ENCODE assay signal across 7 cellular contexts in the genomic region with DNA sequence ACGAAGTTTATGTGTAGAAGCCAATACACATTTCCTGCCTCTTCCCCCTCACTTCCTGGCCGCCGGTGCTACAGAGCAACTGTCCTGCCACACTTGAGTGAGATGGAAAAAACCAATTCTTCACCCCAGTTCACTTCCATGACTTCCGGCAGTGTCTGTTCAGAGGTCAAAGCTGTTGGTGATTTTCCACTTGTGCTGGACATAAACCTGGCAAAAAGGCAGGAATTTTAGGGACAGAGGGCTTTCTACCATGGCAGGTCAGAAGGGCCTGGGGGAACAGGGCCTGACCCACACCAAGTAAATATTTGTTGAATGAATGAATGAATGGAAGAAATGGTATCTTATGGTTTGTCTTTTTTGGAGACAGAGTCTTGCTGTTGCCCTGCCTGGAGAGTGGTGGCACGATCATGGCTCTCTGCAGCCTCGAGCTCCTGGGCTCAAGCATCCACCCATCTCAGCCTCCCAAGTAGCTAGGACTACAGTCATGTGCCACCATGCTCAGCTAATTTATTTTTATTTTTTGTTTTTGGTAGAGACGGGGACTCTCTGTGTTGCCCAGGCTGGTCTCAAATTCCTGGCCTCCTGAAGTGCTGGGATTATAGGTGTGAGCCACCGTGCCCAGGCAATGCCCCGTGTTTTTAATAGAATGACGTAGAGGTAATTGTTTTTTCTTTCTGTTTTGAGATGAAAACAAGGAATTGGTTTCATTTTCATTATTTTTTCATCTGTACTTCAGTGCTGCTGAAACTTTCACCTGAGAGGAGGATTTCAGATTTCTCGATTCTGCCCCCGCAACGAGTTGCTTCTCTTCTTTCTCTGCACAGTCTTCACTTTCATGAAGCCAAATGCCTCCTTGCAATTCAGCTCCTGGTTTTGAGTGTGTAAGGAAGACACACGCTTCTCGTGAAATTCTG. TPM values are rescaled to one million over a fixed set of nuclear protein-coding genes. Genes with fewer than 3 reads are reported as not detected.
DNase-seq lines count a peak whose midpoint lies in the region; ATAC-seq, FAIRE-seq and TF ChIP-seq lines count a peak whose summit lies in the region.

No MANE protein-coding gene starts in this region.

- DNase-seq in activated CD8-positive, alpha-beta T cell treated with anti-CD3 and anti-CD28 coated beads for 36 hours: peak; percentile 79
- DNase-seq in HepG2 (ENCODE audit: low spot score): peak; percentile 95
- DNase-seq in stomach: no peak
- DNase-seq in cerebellar cortex (ENCODE audit: low spot score): no peak
- DNase-seq in glomerular visceral epithelial cell (ENCODE audit: extremely low spot score): no peak

- peak overlapping the region; percentile 70 for H3K9ac ChIP-seq in HepG2 (ENCODE audit: insufficient read depth, low read depth, low read length)

- TF ChIP-seq CTCF in activated CD8-positive, alpha-beta T cell treated with anti-CD3 and anti-CD28 coated beads for 36 hours (IDR thresholded peaks at IDR 0.05): no peak
- TF ChIP-seq CTCF in HepG2 (CRISPR knock-in tag; IDR thresholded peaks at IDR 0.05): 0 out of 2 replicates have a peak, but pooled peaks have one; percentile 7
- TF ChIP-seq CTCF in stomach (IDR thresholded peaks at IDR 0.05): no peak

- in situ Hi-C loops in HepG2 (cut with HindIII; ENCODE audit: extremely low pct_ligation_motif_present, low pct_unique_long_range_greater_than_20kb): loop anchor here (5.0 to 25.0 kb wide), 3 partner anchors 44 to 401 kb away; a partner anchor contains a TSS

- no peaks in the 10 kb centered on the region for H3K27me3 ChIP-seq in HepG2 (ENCODE audit: control insufficient read depth in 1 of 2, insufficient read depth in 2 of 2, low read length in 2 of 2)
- no peaks in the 10 kb centered on the region for H3K27me3 ChIP-seq in stomach

- FAIRE-seq in HepG2 (lab: Jason Lieb, UNC): peak; percentile 87

- 55% methylated on average over 15 of the region's 15 CpGs for WGBS in HepG2 (ENCODE audit: low lambda C conversion rate)
- 78 to 85% (median 79%) methylated on average over 15 of the region's 15 CpGs for WGBS in stomach, 5 donors

- peaks cover 61% of the 10 kb centered on the region for H3K4me1 Mint-ChIP-seq in activated CD8-positive, alpha-beta T cell treated with anti-CD3 and anti-CD28 coated beads for 36 hours (ENCODE audit: low read depth)

- H3K9me3 ChIP-seq in HepG2 (ENCODE audit: low read length): no peaks in the 10 kb centered on the region
- no peaks in the 10 kb centered on the region for H3K9me3 ChIP-seq in stomach

- H3K4me3 Mint-ChIP-seq in activated CD8-positive, alpha-beta T cell treated with anti-CD3 and anti-CD28 coated beads for 36 hours: peak overlapping the region; percentile 74

- H3K79me2 ChIP-seq in HepG2 (ENCODE audit: insufficient read depth, low read length): peaks cover 12% of the 10 kb centered on the region

- BruUV-seq in HepG2 (replicated peaks; lab: Mats Ljungman, UMichigan): TSS peak; percentile 89

- no peak overlapping the region for H2AFZ ChIP-seq in HepG2 (ENCODE audit: low read length)

- peaks cover 81% of the 10 kb centered on the region for H3K4me1 ChIP-seq in HepG2 (ENCODE audit: insufficient read depth, low read length)
- H3K4me1 ChIP-seq in stomach: peaks cover 0 to 59% (median 28%) of the 10 kb centered on the region in 4 donors

- H3K27ac ChIP-seq in HepG2 (ENCODE audit: extremely low read length, insufficient read depth, low read length) (peak overlapping the region; percentile 92), stomach (peak overlapping the region; percentile 32 to 72 (median 63))

- ATAC-seq in HG03159 (IDR thresholded peaks at IDR 0.05; ENCODE audit: unreplicated experiment) (peak; percentile 58), HepG2 (peak; percentile 71), GM21447 (IDR thresholded peaks at IDR 0.05; ENCODE audit: unreplicated experiment) (no peak)
- peak; percentile 49 for ATAC-seq in activated CD8-positive, alpha-beta T cell treated with anti-CD3 and anti-CD28 coated beads for 36 hours

- H3K9me3 Mint-ChIP-seq in activated CD8-positive, alpha-beta T cell treated with anti-CD3 and anti-CD28 coated beads for 36 hours: peaks cover 3% of the 10 kb centered on the region

- peak overlapping the region; percentile 100 for H3K27ac Mint-ChIP-seq in activated CD8-positive, alpha-beta T cell treated with anti-CD3 and anti-CD28 coated beads for 36 hours

- CTCF ChIA-PET in activated CD8-positive, alpha-beta T cell treated with anti-CD3 and anti-CD28 coated beads for 36 hours (lab: Charles Lee): interaction anchor here (0.8 to 7.9 kb wide), 16 partner anchors 14 to 187 kb away, joined by 3 to 133 read pairs (median 20); a partner anchor contains a TSS
- CTCF ChIA-PET in HepG2 (lab: Yijun Ruan, JAX; ENCODE audit: low intra/inter-chr PET ratio, low total read pairs): no interaction called here

- intact Hi-C loops in activated CD8-positive, alpha-beta T cell treated with anti-CD3 and anti-CD28 coated beads for 36 hours (cut with micrococcal nuclease): loop anchor here (5.0 kb wide), 5 partner anchors 49 to 186 kb away; a partner anchor contains a TSS
- intact Hi-C loops in HepG2 (cut with micrococcal nuclease; ENCODE audit: unreplicated experiment) (loop anchor here (1.0 to 5.0 kb wide), 3 partner anchors 9 to 56 kb away; no protein-coding TSS in a partner anchor), stomach (cut with DNase I; ENCODE audit: low total_unique reads) (loop anchor here (10.0 kb wide), 1 partner anchor 126 kb away; no protein-coding TSS in a partner anchor)

- no peaks in the 10 kb centered on the region for H3K36me3 ChIP-seq in HepG2 (replicated peaks in 1 of 2; ENCODE audit: control insufficient read depth in 1 of 2, insufficient read depth in 2 of 2, low read length in 2 of 2)
- no peaks in the 10 kb centered on the region for H3K36me3 ChIP-seq in stomach

- POLR2A ChIA-PET in activated CD8-positive, alpha-beta T cell treated with anti-CD3 and anti-CD28 coated beads for 36 hours (lab: Charles Lee): interaction anchor here (0.6 to 6.0 kb wide), 22 partner anchors 9 to 190 kb away, joined by 3 to 41 read pairs (median 4); a partner anchor contains a TSS
- POLR2A ChIA-PET in HepG2 (lab: Yijun Ruan, JAX): interaction anchor here (0.9 to 3.2 kb wide), 8 partner anchors 8 to 186 kb away, joined by 3 to 19 read pairs (median 6); a partner anchor contains a TSS

- peaks cover 3% of the 10 kb centered on the region for H3K36me3 Mint-ChIP-seq in activated CD8-positive, alpha-beta T cell treated with anti-CD3 and anti-CD28 coated beads for 36 hours (ENCODE audit: low read depth)

- TF ChIP-seq EP300 in HepG2 (IDR thresholded peaks at IDR 0.05; ENCODE audit: low read depth in 2 of 2, low read length in 2 of 2): peak; percentile 24 to 98; a peak in 3 of 4 replicates
- TF ChIP-seq EP300 in HepG2 (CRISPR knock-in tag; IDR thresholded peaks at IDR 0.05; ENCODE audit: borderline replicate concordance): peak; percentile 74; the same call in 1 of the 2 replicates
- no peak for TF ChIP-seq EP300 in stomach (IDR thresholded peaks at IDR 0.05)

- no peaks in the 10 kb centered on the region for H4K20me1 ChIP-seq in HepG2 (ENCODE audit: insufficient read depth, low read length)

- TF ChIP-seq RAD21 in HepG2 (CRISPR knock-in tag; IDR thresholded peaks at IDR 0.05): peak; percentile 8; the same call in 1 of the 2 replicates

- peak overlapping the region; percentile 73 for H3K4me2 ChIP-seq in HepG2 (ENCODE audit: low read depth, low read length)

- TF ChIP-seq POLR2A in HepG2 (IDR thresholded peaks at IDR 0.05; ENCODE audit: insufficient read depth in 1 of 2, low read depth in 2 of 2, low read length in 2 of 2): peak; percentile 40 to 49; a peak in 3 of 4 replicates
- TF ChIP-seq POLR2A in stomach (IDR thresholded peaks at IDR 0.05): no peak

- no peak overlapping the region for H3K4me3 ChIP-seq in HepG2 (replicated peaks in 1 of 3; ENCODE audit: insufficient read depth in 1 of 3, low read depth in 2 of 3, low read length in 3 of 3)
- no peak overlapping the region for H3K4me3 ChIP-seq in stomach

- no peaks in the 10 kb centered on the region for H3K27me3 Mint-ChIP-seq in activated CD8-positive, alpha-beta T cell treated with anti-CD3 and anti-CD28 coated beads for 36 hours

TF ChIP-seq in HepG2, 621 proteins besides CTCF, POLR2A, EP300 and RAD21 (continues in another document):
- TF ChIP-seq ZNF460 (CRISPR knock-in tag; IDR thresholded peaks at IDR 0.05; ENCODE audit: borderline replicate concordance) (no peak), ATF7-NPFF (CRISPR knock-in tag; IDR thresholded peaks at IDR 0.05; ENCODE audit: low read depth) (no peak), HDAC6 (IDR thresholded peaks at IDR 0.05; ENCODE audit: low read depth, low read length) (no peak), TBP (CRISPR knock-in tag; IDR thresholded peaks at IDR 0.05) (no peak)

RNA-seq across cellular contexts. Expression of a gene that starts 48.0 kb away (rescaled TPM):
- total RNA-seq in activated CD8-positive, alpha-beta T cell treated with anti-CD3 and anti-CD28 coated beads for 36 hours: 10 to 100 TPM; 95.5 to 95.7 TPM
- 46.0 and 59.5 TPM in 2 replicates for total RNA-seq in HepG2 (2016; rRNA removed; fragmentation: Illumina TruSeq; extraction: Trizol)
- total RNA-seq in HepG2 (2016; cell fraction: cytosol; rRNA removed; fragmentation: Illumina TruSeq; extraction: Trizol; ENCODE audit: low read depth): 12.8 and 14.6 TPM in 2 replicates
- 44.4 and 54.4 TPM in 2 replicates for total RNA-seq in HepG2 (2016; cell fraction: insoluble cytoplasmic fraction; rRNA removed; fragmentation: Illumina TruSeq; extraction: Trizol)
- 20.5 and 21.5 TPM in 2 replicates for total RNA-seq in HepG2 (2016; cell fraction: membrane; rRNA removed; fragmentation: Illumina TruSeq; extraction: Trizol)
- total RNA-seq in HepG2 (2016; cell fraction: nucleus; rRNA removed; fragmentation: Illumina TruSeq; extraction: Trizol): 50.5 and 53.1 TPM in 2 replicates
- polyA plus RNA-seq in HepG2 (2011; rRNA removed): 110 and 119 TPM in 2 replicates
- polyA plus RNA-seq in HepG2 (2011; cell fraction: cytosol; rRNA removed): 76.4 and 101 TPM in 2 replicates
- 114 and 124 TPM in 2 replicates for polyA plus RNA-seq in HepG2 (2011; cell fraction: nucleus; rRNA removed)
- polyA plus RNA-seq in HepG2 (2012): 53.5 and 68.4 TPM in 2 replicates
- polyA plus RNA-seq in HepG2 (2016; cell fraction: cytosol; fragmentation: Illumina TruSeq; extraction: Trizol; ENCODE audit: low read depth): 1.7 and 2.2 TPM in 2 replicates
- 32.7 and 38.7 TPM in 2 replicates for polyA plus RNA-seq in HepG2 (2016; cell fraction: insoluble cytoplasmic fraction; fragmentation: Illumina TruSeq; extraction: Trizol; ENCODE audit: low read depth)
- polyA plus RNA-seq in HepG2 (2016; cell fraction: membrane; fragmentation: Illumina TruSeq; extraction: Trizol; ENCODE audit: low read depth): 5.6 and 6.6 TPM in 2 replicates
- polyA plus RNA-seq in HepG2 (2016; cell fraction: nucleus; fragmentation: Illumina TruSeq; extraction: Trizol; ENCODE audit: insufficient read depth, low read depth): 51.6 and 53.6 TPM in 2 replicates
- 31.2 and 149 TPM in 2 replicates for polyA minus RNA-seq in HepG2 (2011; rRNA and poly(A)+ RNA removed; ENCODE audit: low replicate concordance)
- 95.1 and 103 TPM in 2 replicates for polyA minus RNA-seq in HepG2 (2011; cell fraction: cytosol; rRNA and poly(A)+ RNA removed)
- polyA minus RNA-seq in HepG2 (2011; cell fraction: nucleus; rRNA and poly(A)+ RNA removed): 171 and 204 TPM in 2 replicates
- total RNA-seq in stomach: 10 to 100 TPM in 4 of 5 donors, 1 to 10 TPM in 1; 9.3 to 86.8 (median 13.4) TPM
- 10 to 100 TPM in 2 of 3 donors, 1 to 10 TPM in 1; 4.0 to 42.8 (median 12.5) TPM for polyA plus RNA-seq in stomach

Comparison
In these comparisons a context has a peak if more than half of its experiments do, and no peak if none do; other contexts are left out.
1. DNase-seq: peak in activated CD8-positive, alpha-beta T cell treated with anti-CD3 and anti-CD28 coated beads for 36 hours (single experiment) and HepG2 (single experiment); none in stomach (single experiment), cerebellar cortex (single experiment) and glomerular visceral epithelial cell (single experiment).
2. POLR2A ChIP-seq: peak in HepG2 (2 of 2); none in stomach (0 of 4).